Comparison of ENCODE assay signal across 8 cellular contexts in genomic region chr9:114385412-114386181, GRCh38. TPM values are rescaled to one million over a fixed set of nuclear protein-coding genes. Genes with fewer than 3 reads are reported as not detected.
DNase-seq lines count a peak whose midpoint lies in the region; ATAC-seq and TF ChIP-seq lines count a peak whose summit lies in the region.

No MANE protein-coding gene starts in this region.

- no peak for TF ChIP-seq CTCF in mesothelial cell of epicardium (IDR thresholded peaks at IDR 0.05; ENCODE audit: unreplicated experiment)

- intact Hi-C loops in activated CD4-positive, alpha-beta T cell treated with anti-CD3 and anti-CD28 coated beads, Interleukin-2, amount 10 ng/mL, durations not matched to agents 24 days and 14 days (cut with micrococcal nuclease), result loop anchor here (1.0 to 10.0 kb wide), 13 partner anchors 12 to 871 kb away; partner anchors contain the start of genes ATP6V1G1 and COL27A1

- peaks cover 63% of the 10 kb centered on the region for H3K36me3 Mint-ChIP-seq in activated CD4-positive, alpha-beta T cell treated with anti-CD3 and anti-CD28 coated beads, Interleukin-2, amount 10 ng/mL, durations not matched to agents 24 days and 14 days (ENCODE audit: low read depth)
- no peaks in the 10 kb centered on the region for H3K36me3 Mint-ChIP-seq in mesothelial cell of epicardium

- H3K4me3 Mint-ChIP-seq in activated CD4-positive, alpha-beta T cell treated with anti-CD3 and anti-CD28 coated beads, Interleukin-2, amount 10 ng/mL, durations not matched to agents 24 days and 14 days, result peak overlapping the region; percentile 96
- H3K4me3 Mint-ChIP-seq in mesothelial cell of epicardium, result peak overlapping the region; percentile 87

- peak; percentile 77 for DNase-seq in COLO829 (ENCODE audit: low spot score)
- DNase-seq in Kasumi-1 (lab: John Stamatoyannopoulos, UW), result peak; percentile 96 to 98
- DNase-seq in activated CD4-positive, alpha-beta T cell treated with anti-CD3 and anti-CD28 coated beads, Interleukin-2, amount 10 ng/mL, durations not matched to agents 24 days and 14 days, result peak; percentile 97
- DNase-seq in dedifferentiated amniotic fluid mesenchymal stem cell (ENCODE audit: extremely low spot score), result peak; percentile 63
- DNase-seq in mesothelial cell of epicardium (ENCODE audit: low spot score in 2 of 2, unreplicated experiment in 2 of 2), result no peak
- peak; percentile 71 to 84 for DNase-seq in stimulated activated CD8-positive, alpha-beta memory T cell treated with anti-CD3 and anti-CD28 coated beads, Interleukin-4, amount 100 ng/mL, for 4 hours (ENCODE audit: low read depth in 2 of 2, low spot score in 1 of 2)
- no peak for DNase-seq in NCI-H1436 (lab: John Stamatoyannopoulos, UW)

- peak overlapping the region; percentile 93 for H3K27ac Mint-ChIP-seq in activated CD4-positive, alpha-beta T cell treated with anti-CD3 and anti-CD28 coated beads, Interleukin-2, amount 10 ng/mL, durations not matched to agents 24 days and 14 days
- H3K27ac Mint-ChIP-seq in mesothelial cell of epicardium, result no peak overlapping the region

- H3K4me1 Mint-ChIP-seq in activated CD4-positive, alpha-beta T cell treated with anti-CD3 and anti-CD28 coated beads, Interleukin-2, amount 10 ng/mL, durations not matched to agents 24 days and 14 days, result peaks cover 61% of the 10 kb centered on the region
- H3K4me1 Mint-ChIP-seq in mesothelial cell of epicardium, result peaks cover 45% of the 10 kb centered on the region

- H3K9me3 Mint-ChIP-seq in activated CD4-positive, alpha-beta T cell treated with anti-CD3 and anti-CD28 coated beads, Interleukin-2, amount 10 ng/mL, durations not matched to agents 24 days and 14 days, result no peaks in the 10 kb centered on the region
- no peaks in the 10 kb centered on the region for H3K9me3 Mint-ChIP-seq in mesothelial cell of epicardium

- no peaks in the 10 kb centered on the region for H3K27me3 Mint-ChIP-seq in activated CD4-positive, alpha-beta T cell treated with anti-CD3 and anti-CD28 coated beads, Interleukin-2, amount 10 ng/mL, durations not matched to agents 24 days and 14 days
- no peaks in the 10 kb centered on the region for H3K27me3 Mint-ChIP-seq in mesothelial cell of epicardium (ENCODE audit: low read depth)

- peak; percentile 85 for ATAC-seq in GM21717 (IDR thresholded peaks at IDR 0.05; ENCODE audit: unreplicated experiment)

RNA-seq across cellular contexts. Expression of gene AKNA, which starts 2.2 kb away (rescaled TPM):
- 149 and 150 TPM in 2 replicates for total RNA-seq in activated CD4-positive, alpha-beta T cell treated with anti-CD3 and anti-CD28 coated beads, Interleukin-2, amount 10 ng/mL, durations not matched to agents 24 days and 14 days
- 19.6 to 24.0 TPM (median 23.1 TPM) in 3 replicates for total RNA-seq in mesothelial cell of epicardium

RNA-seq across cellular contexts. Expression of gene ORM2, which starts 55.9 kb away (rescaled TPM):
- not detected in 2 replicates for total RNA-seq in activated CD4-positive, alpha-beta T cell treated with anti-CD3 and anti-CD28 coated beads, Interleukin-2, amount 10 ng/mL, durations not matched to agents 24 days and 14 days
- not detected in 3 replicates for total RNA-seq in mesothelial cell of epicardium

Comparison
In these comparisons a context has a peak if more than half of its experiments do, and no peak if none do; other contexts are left out.
1. DNase-seq: peak in COLO829 (single experiment), Kasumi-1 (2 of 2), activated CD4-positive, alpha-beta T cell treated with anti-CD3 and anti-CD28 coated beads, Interleukin-2, amount 10 ng/mL, durations not matched to agents 24 days and 14 days (single experiment), dedifferentiated amniotic fluid mesenchymal stem cell (single experiment) and stimulated activated CD8-positive, alpha-beta memory T cell treated with anti-CD3 and anti-CD28 coated beads, Interleukin-4, amount 100 ng/mL, for 4 hours (2 of 2); none in mesothelial cell of epicardium (0 of 2) and NCI-H1436 (single experiment).